In genomic region chr11:3834349-3835099, GRCh38 we compare ENCODE assay signal across 1 cellular context.
A peak's percentile ranks its signal among the peaks of the same experiment; 100 is the strongest.
TF ChIP-seq lines count a peak whose summit lies in the region.

No MANE protein-coding gene starts in this region.

TF ChIP-seq in K562, 482 proteins besides CTCF, POLR2A, EP300 and RAD21 (continued from another document and continues in another):
- TF ChIP-seq ZNF586 (CRISPR knock-in tag; conservative IDR thresholded peaks at IDR 0.05) (no peak), NFRKB (IDR thresholded peaks at IDR 0.05; ENCODE audit: low read depth) (peak; percentile 21), SMC3 (conservative IDR thresholded peaks at IDR 0.05; ENCODE audit: insufficient read depth, low read depth, low read length) (0 out of 2 replicates have a peak, but pooled peaks have one; percentile 13), TCF3 (CRISPR knock-in tag; IDR thresholded peaks at IDR 0.05) (peak; percentile 71), U2AF2 (optimal IDR thresholded peaks at IDR 0.05; ENCODE audit: low read depth, low read length) (no peak), ATF7 (IDR thresholded peaks at IDR 0.05) (peak; percentile 74), HDAC3 (IDR thresholded peaks at IDR 0.05; ENCODE audit: borderline replicate concordance, partially characterized antibody) (peak; percentile 68), ATF1 (CRISPR knock-in tag; IDR thresholded peaks at IDR 0.05) (no peak), ATF1 (tag; IDR thresholded peaks at IDR 0.05) (peak; percentile 65; the same call in 1 of the 2 replicates), PML (IDR thresholded peaks at IDR 0.05; ENCODE audit: low read length) (peak; percentile 48; the same call in 1 of the 2 replicates), REST (CRISPR knock-in tag; IDR thresholded peaks at IDR 0.05; ENCODE audit: low read depth) (0 out of 2 replicates have a peak, but pooled peaks have one; percentile 24), HNRNPK (IDR thresholded peaks at IDR 0.05; ENCODE audit: low read depth, low read length, poor library complexity, severe bottlenecking) (no peak), KLF10 (CRISPR knock-in tag; IDR thresholded peaks at IDR 0.05) (no peak), TRIM24 (IDR thresholded peaks at IDR 0.05) (peak; percentile 87 to 90), YBX1 (IDR thresholded peaks at IDR 0.05) (no peak), ZBTB9 (CRISPR knock-in tag; IDR thresholded peaks at IDR 0.05) (peak; percentile 24; the same call in 1 of the 2 replicates), L3MBTL2 (IDR thresholded peaks at IDR 0.05) (peak; percentile 41; the same call in 1 of the 2 replicates), BRD9 (IDR thresholded peaks at IDR 0.05; ENCODE audit: low read depth, partially characterized antibody) (peak; percentile 90), ETV5 (CRISPR knock-in tag; IDR thresholded peaks at IDR 0.05; ENCODE audit: low read depth) (peak; percentile 91), FOXO4 (CRISPR knock-in tag; IDR thresholded peaks at IDR 0.05) (no peak), CXXC5 (CRISPR knock-in tag; IDR thresholded peaks at IDR 0.05) (peak; percentile 75), JUN (IDR thresholded peaks at IDR 0.05; ENCODE audit: borderline replicate concordance, low read depth, low read length) (peak; percentile 61; the same call in 1 of the 2 replicates), JUN (CRISPR knock-in tag; IDR thresholded peaks at IDR 0.05; ENCODE audit: borderline replicate concordance) (no peak), ZNF668 (CRISPR knock-in tag; IDR thresholded peaks at IDR 0.05) (no peak), ZBTB1 (CRISPR knock-in tag; IDR thresholded peaks at IDR 0.05; ENCODE audit: borderline replicate concordance, low read depth) (no peak), ARID1B (IDR thresholded peaks at IDR 0.05) (peak; percentile 90), NR2C2 (CRISPR knock-in tag; IDR thresholded peaks at IDR 0.05) (peak; percentile 33; the same call in 1 of the 2 replicates), NR2C2 (tag; IDR thresholded peaks at IDR 0.05) (peak; percentile 8; the same call in 1 of the 2 replicates), SRSF3 (IDR thresholded peaks at IDR 0.05; ENCODE audit: insufficient read depth, low read length) (no peak), CTBP1 (IDR thresholded peaks at IDR 0.05; ENCODE audit: borderline replicate concordance) (peak; percentile 94), ZFP1 (CRISPR knock-in tag; IDR thresholded peaks at IDR 0.05) (no peak), SLC30A9 (CRISPR knock-in tag; IDR thresholded peaks at IDR 0.05) (no peak), ZHX1 (conservative IDR thresholded peaks at IDR 0.05; ENCODE audit: low read length) (0 out of 2 replicates have a peak, but pooled peaks have one; percentile 61), ZNF133 (CRISPR knock-in tag; IDR thresholded peaks at IDR 0.05) (no peak; the same call in 1 of the 2 replicates), CBFA2T3 (IDR thresholded peaks at IDR 0.05) (peak; percentile 83), EP400 (IDR thresholded peaks at IDR 0.05) (peak; percentile 84), NEUROD1 (IDR thresholded peaks at IDR 0.05; ENCODE audit: borderline replicate concordance, low read depth, low read length, partially characterized antibody) (peak; percentile 77), ZNF589 (CRISPR knock-in tag; IDR thresholded peaks at IDR 0.05; ENCODE audit: low read depth) (peak; percentile 81; the same call in 1 of the 2 replicates), HNRNPUL1 (IDR thresholded peaks at IDR 0.05; ENCODE audit: low read length) (no peak), ZNF696 (CRISPR knock-in tag; conservative IDR thresholded peaks at IDR 0.05) (no peak), CHD2 (IDR thresholded peaks at IDR 0.05; ENCODE audit: low read depth, low read length) (peak; percentile 76), IRF2 (CRISPR knock-in tag; IDR thresholded peaks at IDR 0.05) (no peak), ZNF263 (CRISPR knock-in tag; IDR thresholded peaks at IDR 0.05; ENCODE audit: borderline replicate concordance) (no peak), MEF2D (tag; conservative IDR thresholded peaks at IDR 0.05; ENCODE audit: low read depth) (0 out of 2 replicates have a peak, but pooled peaks have one; percentile 31), TAF9B (IDR thresholded peaks at IDR 0.05; ENCODE audit: partially characterized antibody) (peak; percentile 69), E2F8 (IDR thresholded peaks at IDR 0.05; ENCODE audit: low read depth, partially characterized antibody) (no peak), EHMT2 (IDR thresholded peaks at IDR 0.05) (peak; percentile 59), ZNF449 (CRISPR knock-in tag; IDR thresholded peaks at IDR 0.05) (no peak), POLR2H (tag; IDR thresholded peaks at IDR 0.05; ENCODE audit: low read depth) (peak; percentile 67), NCOA1 (IDR thresholded peaks at IDR 0.05; ENCODE audit: low read depth) (peak; percentile 76; the same call in 1 of the 2 replicates), ZNF785 (CRISPR knock-in tag; IDR thresholded peaks at IDR 0.05) (no peak), SPI1 (IDR thresholded peaks at IDR 0.05; ENCODE audit: borderline replicate concordance, low read depth, low read length) (peak; percentile 92), SUPT5H (IDR thresholded peaks at IDR 0.05) (0 out of 2 replicates have a peak, but pooled peaks have one; percentile 64), E2F3 (CRISPR knock-in tag; IDR thresholded peaks at IDR 0.05) (no peak), ATF2 (CRISPR knock-in tag; IDR thresholded peaks at IDR 0.05) (no peak), GATAD2B (IDR thresholded peaks at IDR 0.05; ENCODE audit: borderline replicate concordance) (peak; percentile 37; the same call in 1 of the 2 replicates), ZNF277 (CRISPR knock-in tag; IDR thresholded peaks at IDR 0.05; ENCODE audit: borderline replicate concordance) (no peak), TEAD1 (CRISPR knock-in tag; IDR thresholded peaks at IDR 0.05) (peak in 1 of 2 experiments; percentile 62; a peak in 1 of 4 replicates), SIX5 (IDR thresholded peaks at IDR 0.05; ENCODE audit: borderline replicate concordance in 1 of 2, insufficient read depth in 1 of 2, low read depth in 1 of 2, low read length in 2 of 2) (no peak)
